ENCODE assay signal across 8 cellular contexts in genomic region chr13:52450012-52450792, GRCh38. TPM values are rescaled to one million over a fixed set of nuclear protein-coding genes. Genes with fewer than 3 reads are reported as not detected.
A peak's percentile ranks its signal among the peaks of the same experiment; 100 is the strongest.
DNase-seq lines count a peak whose midpoint lies in the region; ATAC-seq lines count a peak whose summit lies in the region.

TSS of gene VPS36 (minus strand) at chr13:52450634. CDS start at chr13:52450594, 40 bp downstream.

- peak within 1 kb of the TSS; percentile 93 for H3K27ac Mint-ChIP-seq in activated CD8-positive, alpha-beta memory T cell treated with anti-CD3 and anti-CD28 coated beads, Interleukin-2, amount 10 ng/mL, durations not matched to agents 7 days and 5 days

- peaks cover 4% of the 10 kb centered on the region for H3K4me1 ChIP-seq in endocrine pancreas (ENCODE audit: control insufficient read depth, insufficient read depth, low read length)

- DNase-seq in Caki2 (ENCODE audit: low read depth) (peak; percentile 89), HUDEP-2 (lab: John Stamatoyannopoulos, UW; ENCODE audit: unreplicated experiment in 76 of 76) (peak in 75 of 76 experiments; percentile 22 to 96 (median 90)), NOMO-1 treated with dmso at 0.1 percent for 144 hours (lab: John Stamatoyannopoulos, UW; ENCODE audit: unreplicated experiment) (peak; percentile 93), mesenteric fat pad (ENCODE audit: low spot score) (peak; percentile 99)
- DNase-seq in activated CD8-positive, alpha-beta memory T cell treated with anti-CD3 and anti-CD28 coated beads, Interleukin-2, amount 10 ng/mL, durations not matched to agents 7 days and 5 days: peak; percentile 95
- peak; percentile 97 for DNase-seq in stimulated activated CD8-positive, alpha-beta memory T cell treated with anti-CD3 and anti-CD28 coated beads, Interleukin-15, amount 100 ng/mL, for 24 hours (ENCODE audit: low read depth)

- no peaks in the 10 kb centered on the region for H3K9me3 Mint-ChIP-seq in activated CD8-positive, alpha-beta memory T cell treated with anti-CD3 and anti-CD28 coated beads, Interleukin-2, amount 10 ng/mL, durations not matched to agents 7 days and 5 days (ENCODE audit: low read depth)

- no peaks in the 10 kb centered on the region for H3K9me3 ChIP-seq in endocrine pancreas (ENCODE audit: control insufficient read depth, low read length)

- peaks cover 10% of the 10 kb centered on the region for H3K36me3 Mint-ChIP-seq in activated CD8-positive, alpha-beta memory T cell treated with anti-CD3 and anti-CD28 coated beads, Interleukin-2, amount 10 ng/mL, durations not matched to agents 7 days and 5 days

- peaks cover 41% of the 10 kb centered on the region for H3K4me1 Mint-ChIP-seq in activated CD8-positive, alpha-beta memory T cell treated with anti-CD3 and anti-CD28 coated beads, Interleukin-2, amount 10 ng/mL, durations not matched to agents 7 days and 5 days

- peak within 1 kb of the TSS; percentile 87 for H3K4me3 Mint-ChIP-seq in activated CD8-positive, alpha-beta memory T cell treated with anti-CD3 and anti-CD28 coated beads, Interleukin-2, amount 10 ng/mL, durations not matched to agents 7 days and 5 days

- in situ Hi-C loops in Caki2 (cut with HindIII; ENCODE audit: low pct_unique_long_range_greater_than_20kb, low sequenced_read_pairs): no loop called here

- peak; percentile 52 for ATAC-seq in GM21367 (IDR thresholded peaks at IDR 0.05; ENCODE audit: unreplicated experiment)
- peak; percentile 83 for ATAC-seq in activated CD8-positive, alpha-beta memory T cell treated with anti-CD3 and anti-CD28 coated beads, Interleukin-2, amount 10 ng/mL, durations not matched to agents 7 days and 5 days

- no peaks in the 10 kb centered on the region for H3K36me3 ChIP-seq in endocrine pancreas (ENCODE audit: control insufficient read depth, insufficient read depth, low read length)

- peak within 1 kb of the TSS; percentile 50 for H3K9ac ChIP-seq in endocrine pancreas (ENCODE audit: control insufficient read depth, insufficient read depth, low read length)

- H3K4me3 ChIP-seq in endocrine pancreas (ENCODE audit: control insufficient read depth, insufficient read depth, low read length): peak within 1 kb of the TSS; percentile 97

- no peaks in the 10 kb centered on the region for H3K27me3 ChIP-seq in endocrine pancreas (ENCODE audit: control insufficient read depth, insufficient read depth, low read length)

- CTCF ChIA-PET in activated CD8-positive, alpha-beta memory T cell treated with anti-CD3 and anti-CD28 coated beads, Interleukin-2, amount 10 ng/mL, durations not matched to agents 7 days and 5 days (lab: Charles Lee): interaction anchor here (0.6 to 2.9 kb wide), 32 partner anchors 9 to 636 kb away, joined by 3 to 24 read pairs (median 6); partner anchors contain the start of genes ALG11, NEK5 and SUGT1

- peaks cover under 1% of the 10 kb centered on the region for H3K27me3 Mint-ChIP-seq in activated CD8-positive, alpha-beta memory T cell treated with anti-CD3 and anti-CD28 coated beads, Interleukin-2, amount 10 ng/mL, durations not matched to agents 7 days and 5 days

RNA-seq across cellular contexts. Expression of gene VPS36, which starts in this region (rescaled TPM):
- total RNA-seq in Caki2 (2014; rRNA removed; shearing (Covaris generic); ENCODE audit: low replicate concordance): 9.1 and 9.3 TPM in 2 replicates
- 10 to 100 TPM; 42.5 to 46.7 TPM for total RNA-seq in activated CD8-positive, alpha-beta memory T cell treated with anti-CD3 and anti-CD28 coated beads, Interleukin-2, amount 10 ng/mL, durations not matched to agents 7 days and 5 days
- 34.7 TPM for total RNA-seq in mesenteric fat pad

Comparison
In these comparisons a context has a peak if more than half of its experiments do, and no peak if none do; other contexts are left out.
1. Peak in every context shown above with its lines: DNase-seq, ATAC-seq and H3K4me3 ChIP-seq.